ENCODE assay signal across 8 cellular contexts in the genomic region with DNA sequence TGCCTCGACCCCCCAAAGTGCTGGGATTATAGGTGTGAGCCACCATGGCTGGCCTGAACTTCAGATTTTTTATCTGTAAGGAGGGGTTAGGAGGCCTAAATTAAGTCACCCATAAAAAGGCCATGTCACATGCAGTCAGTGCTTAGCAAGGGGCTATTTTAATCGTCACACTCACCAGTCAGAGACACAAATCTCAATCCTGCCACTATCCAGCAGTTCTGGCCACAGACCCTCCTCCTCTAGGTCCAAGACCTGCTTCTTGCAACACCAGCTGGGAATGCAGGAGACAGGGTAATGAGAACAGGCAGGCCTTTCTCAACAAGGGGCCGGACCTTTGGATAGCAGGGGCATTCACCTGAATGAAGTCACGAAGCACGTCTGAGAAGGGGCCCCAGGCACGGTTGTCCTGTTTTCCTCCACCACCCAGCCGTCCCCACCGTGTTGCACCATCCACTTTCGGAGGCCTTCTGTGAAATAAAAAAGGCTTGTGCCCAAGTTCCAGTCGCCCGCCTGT. TPM values are rescaled to one million over a fixed set of nuclear protein-coding genes. Genes with fewer than 3 reads are reported as not detected.
A peak's percentile ranks its signal among the peaks of the same experiment; 100 is the strongest.
DNase-seq lines count a peak whose midpoint lies in the region; ATAC-seq and TF ChIP-seq lines count a peak whose summit lies in the region.

No MANE protein-coding gene starts in this region.

- H3K9ac ChIP-seq in GM23248 (no peak overlapping the region), skeletal muscle satellite cell (ENCODE audit: low read depth, low read length) (no peak overlapping the region)

- no peak overlapping the region for H3K27ac ChIP-seq in GM23248
- H3K27ac ChIP-seq in right atrium auricular region: peak overlapping the region; percentile 81 to 84

- H2AFZ ChIP-seq in GM23248: no peak overlapping the region

- H3K4me3 ChIP-seq in GM23248 (peak overlapping the region; percentile 81), WI38 (ENCODE audit: low read depth, low read length) (peak overlapping the region; percentile 60), right atrium auricular region (peak overlapping the region; percentile 57 to 72), skeletal muscle satellite cell (ENCODE audit: low read length) (peak overlapping the region; percentile 72)

- no peak for TF ChIP-seq CTCF in WI38 (IDR thresholded peaks at IDR 0.05; ENCODE audit: low read depth, low read length)
- no peak for TF ChIP-seq CTCF in right atrium auricular region (IDR thresholded peaks at IDR 0.05)

- DNase-seq in GM23248 (no peak), right atrium auricular region (ENCODE audit: low spot score) (no peak), activated gamma-delta T cell (lab: John Stamatoyannopoulos, UW) (no peak), T1000 (lab: John Stamatoyannopoulos, UW) (no peak)

- in situ Hi-C loops in GM23248 (cut with MboI): no loop called here

- no peaks in the 10 kb centered on the region for H3K9me2 ChIP-seq in GM23248 (ENCODE audit: insufficient read depth)

- H3K4me2 ChIP-seq in GM23248 (ENCODE audit: unreplicated experiment) (peak overlapping the region; percentile 87), skeletal muscle satellite cell (ENCODE audit: low read length) (peak overlapping the region; percentile 94)

- H3K79me2 ChIP-seq in GM23248 (ENCODE audit: insufficient read depth): no peaks in the 10 kb centered on the region

- H3K36me3 ChIP-seq in GM23248 (ENCODE audit: low read depth): no peaks in the 10 kb centered on the region
- H3K36me3 ChIP-seq in right atrium auricular region: peaks cover 4% of the 10 kb centered on the region
- no peaks in the 10 kb centered on the region for H3K36me3 ChIP-seq in skeletal muscle satellite cell (ENCODE audit: insufficient read depth, low read length)

- 41 to 45% methylated on average over 11 of the region's 11 CpGs for WGBS in GM23248 (ENCODE audit: low coverage in 1 of 2, low lambda C conversion rate in 2 of 2, missing lambda C conversion rate in 2 of 2), 2 experiments

- H3K9me3 ChIP-seq in GM23248 (ENCODE audit: low read depth) (no peaks in the 10 kb centered on the region), right atrium auricular region (no peaks in the 10 kb centered on the region), skeletal muscle satellite cell (replicated peaks; ENCODE audit: low read length) (no peaks in the 10 kb centered on the region)

- H3K27me3 ChIP-seq in GM23248 (replicated peaks; ENCODE audit: insufficient read depth): peaks cover 3% of the 10 kb centered on the region; the same call in 1 of the 2 replicates
- H3K27me3 ChIP-seq in right atrium auricular region: no peaks in the 10 kb centered on the region
- peaks cover 14% of the 10 kb centered on the region for H3K27me3 ChIP-seq in skeletal muscle satellite cell (ENCODE audit: control insufficient read depth, insufficient read depth, low read length)

- no peaks in the 10 kb centered on the region for H4K20me1 ChIP-seq in GM23248 (ENCODE audit: insufficient read depth)

- H3K4me1 ChIP-seq in GM23248 (ENCODE audit: insufficient read depth) (no peaks in the 10 kb centered on the region), right atrium auricular region (peaks cover 0 to 24% of the 10 kb centered on the region in 2 donors), skeletal muscle satellite cell (ENCODE audit: control insufficient read depth, insufficient read depth, low read length) (peaks cover 23% of the 10 kb centered on the region)

- H3F3A ChIP-seq in GM23248 (ENCODE audit: insufficient read depth): no peaks in the 10 kb centered on the region

- no peak for ATAC-seq in HG03039 (IDR thresholded peaks at IDR 0.05; ENCODE audit: unreplicated experiment)
- no peak for ATAC-seq in HG03159 (IDR thresholded peaks at IDR 0.05; ENCODE audit: unreplicated experiment)

RNA-seq across cellular contexts. Expression of a gene that starts 1.4 kb away (rescaled TPM):
- 0.54 and 2.8 TPM in 2 replicates for total RNA-seq in GM23248 (2014; rRNA removed; shearing (Covaris generic))
- 2.1 and 4.0 TPM in 2 replicates for polyA plus RNA-seq in GM23248 (2016; fragmentation: Nextera tagmentation; extraction: Ambion mirVana)
- total RNA-seq in right atrium auricular region: 1 to 10 TPM; 5.1 to 7.2 TPM
- 2.5 and 2.6 TPM in 2 replicates for total RNA-seq in skeletal muscle satellite cell (2012; rRNA removed)

RNA-seq across cellular contexts. Expression of a gene that starts 53.3 kb away (rescaled TPM):
- not detected in 2 replicates for total RNA-seq in GM23248 (2014; rRNA removed; shearing (Covaris generic))
- polyA plus RNA-seq in GM23248 (2016; fragmentation: Nextera tagmentation; extraction: Ambion mirVana): 0.30 and 0.47 TPM in 2 replicates
- not detected for total RNA-seq in right atrium auricular region
- total RNA-seq in skeletal muscle satellite cell (2012; rRNA removed): 0.22 and 2.5 TPM in 2 replicates

RNA-seq across cellular contexts. Expression of a gene that starts 55.4 kb away (rescaled TPM):
- 36.4 and 47.6 TPM in 2 replicates for total RNA-seq in GM23248 (2014; rRNA removed; shearing (Covaris generic))
- polyA plus RNA-seq in GM23248 (2016; fragmentation: Nextera tagmentation; extraction: Ambion mirVana): 30.3 and 30.9 TPM in 2 replicates
- total RNA-seq in right atrium auricular region: 10 to 100 TPM in 1 of 2 donors, 1 to 10 TPM in 1; 5.7 to 13.1 TPM
- 23.2 and 30.7 TPM in 2 replicates for total RNA-seq in skeletal muscle satellite cell (2012; rRNA removed)
